1 cellular context compared by ENCODE assay signal in genomic region chr1:44828841-44829440, GRCh38.
TF ChIP-seq lines count a peak whose summit lies in the region.

No MANE protein-coding gene starts in this region.

TF ChIP-seq in H1, 55 proteins besides CTCF, POLR2A, EP300 and RAD21:
- no peak for TF ChIP-seq ATF2 (IDR thresholded peaks at IDR 0.05; ENCODE audit: low read length)
- TF ChIP-seq RBBP5 (IDR thresholded peaks at IDR 0.05; ENCODE audit: borderline replicate concordance, low read depth, low read length): no peak
- TF ChIP-seq SIRT6 (IDR thresholded peaks at IDR 0.05; ENCODE audit: low read length): no peak
- no peak for TF ChIP-seq TAF7 (optimal IDR thresholded peaks at IDR 0.05; ENCODE audit: borderline replicate concordance, low read depth, low read length)
- TF ChIP-seq CHD2 (IDR thresholded peaks at IDR 0.05; ENCODE audit: low read length): no peak
- TF ChIP-seq SP4 (IDR thresholded peaks at IDR 0.05; ENCODE audit: low read length): no peak
- TF ChIP-seq MAFK (IDR thresholded peaks at IDR 0.05; ENCODE audit: low read depth, low read length): no peak
- TF ChIP-seq RFX5 (IDR thresholded peaks at IDR 0.05; ENCODE audit: borderline replicate concordance, low read depth, low read length): no peak
- no peak for TF ChIP-seq TBP (IDR thresholded peaks at IDR 0.05; ENCODE audit: low read depth, low read length)
- TF ChIP-seq E2F6 (IDR thresholded peaks at IDR 0.05): no peak
- TF ChIP-seq MAX (IDR thresholded peaks at IDR 0.05): no peak
- TF ChIP-seq POLR2AphosphoS5 (IDR thresholded peaks at IDR 0.05; ENCODE audit: low read depth, low read length): no peak
- TF ChIP-seq BCL11A (IDR thresholded peaks at IDR 0.05; ENCODE audit: low read depth in 2 of 2, low read length in 2 of 2): no peak
- no peak for TF ChIP-seq SIX5 (IDR thresholded peaks at IDR 0.05; ENCODE audit: low read depth, low read length)
- TF ChIP-seq NANOG (IDR thresholded peaks at IDR 0.05; ENCODE audit: insufficient read depth, low read depth, low read length, poor library complexity, severe bottlenecking): no peak
- TF ChIP-seq JUN (IDR thresholded peaks at IDR 0.05; ENCODE audit: low read depth, low read length): no peak
- no peak for TF ChIP-seq BRCA1 (IDR thresholded peaks at IDR 0.05; ENCODE audit: low read depth, low read length)
- TF ChIP-seq RXRA (IDR thresholded peaks at IDR 0.05; ENCODE audit: insufficient read depth, low read depth, low read length): no peak
- no peak for TF ChIP-seq ATF3 (IDR thresholded peaks at IDR 0.05; ENCODE audit: insufficient read depth, low read depth, low read length)
- no peak for TF ChIP-seq USF2 (IDR thresholded peaks at IDR 0.05; ENCODE audit: low read length)
